1 cellular context compared by ENCODE assay signal in the genomic region with DNA sequence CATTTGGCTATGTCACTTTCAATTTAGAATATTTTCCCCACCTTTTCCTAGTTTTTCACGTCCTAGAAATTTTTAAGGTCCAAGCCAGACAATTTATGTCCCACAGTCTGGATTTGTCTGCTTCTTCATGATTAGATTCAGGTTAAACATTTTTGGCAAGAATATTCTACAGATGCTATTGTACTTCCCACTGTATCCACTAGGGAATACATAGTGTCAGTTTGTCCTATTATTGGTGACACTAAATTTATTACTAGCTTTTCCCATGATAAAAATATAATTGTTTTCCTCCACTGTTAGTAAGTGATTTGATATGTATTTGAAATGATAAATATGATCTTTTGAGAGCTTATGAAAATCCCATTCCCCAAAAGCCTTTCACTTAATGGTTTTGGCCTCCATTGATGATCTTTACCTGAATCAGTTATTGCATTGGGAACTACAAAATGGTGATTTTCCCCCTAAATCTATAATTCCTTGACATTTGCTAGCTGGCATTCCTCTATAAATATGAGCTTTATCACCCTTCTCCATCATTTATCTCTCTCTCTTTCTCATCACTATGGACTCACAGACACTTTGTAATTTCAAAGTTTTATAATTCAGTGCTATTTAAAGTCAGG.
TF ChIP-seq lines count a peak whose summit lies in the region.

No MANE protein-coding gene starts in this region.

TF ChIP-seq in HCT116, 20 proteins besides CTCF, POLR2A, EP300 and RAD21:
- TF ChIP-seq EGR1 (IDR thresholded peaks at IDR 0.05; ENCODE audit: low read depth) (no peak), ZFX (IDR thresholded peaks at IDR 0.05) (no peak), SRF (IDR thresholded peaks at IDR 0.05; ENCODE audit: low read depth) (no peak), SIN3A (IDR thresholded peaks at IDR 0.05; ENCODE audit: low read depth) (no peak), CEBPB (IDR thresholded peaks at IDR 0.05; ENCODE audit: low read depth) (no peak; the same call in 1 of the 2 replicates), TCF7L2 (IDR thresholded peaks at IDR 0.05; ENCODE audit: borderline replicate concordance, extremely low read depth, insufficient read depth, insufficient read length) (no peak), EZH2phosphoT487 (IDR thresholded peaks at IDR 0.05; ENCODE audit: borderline replicate concordance) (no peak), ZNF274 (IDR thresholded peaks at IDR 0.05; ENCODE audit: low read depth, low read length) (no peak), SP1 (IDR thresholded peaks at IDR 0.05; ENCODE audit: low read depth) (no peak), FOSL1 (IDR thresholded peaks at IDR 0.05; ENCODE audit: low read depth) (no peak), YY1 (IDR thresholded peaks at IDR 0.05; ENCODE audit: extremely low read depth, insufficient replicate concordance, low read depth, low read length) (no peak), ELF1 (IDR thresholded peaks at IDR 0.05; ENCODE audit: borderline replicate concordance, low read depth) (no peak), POLR2AphosphoS5 (IDR thresholded peaks at IDR 0.05; ENCODE audit: low read depth, low read length) (no peak), EZH2 (IDR thresholded peaks at IDR 0.05) (no peak), JUND (IDR thresholded peaks at IDR 0.05) (no peak), CBX3 (IDR thresholded peaks at IDR 0.05; ENCODE audit: low read depth) (no peak)
- TF ChIP-seq, protein P1, sequence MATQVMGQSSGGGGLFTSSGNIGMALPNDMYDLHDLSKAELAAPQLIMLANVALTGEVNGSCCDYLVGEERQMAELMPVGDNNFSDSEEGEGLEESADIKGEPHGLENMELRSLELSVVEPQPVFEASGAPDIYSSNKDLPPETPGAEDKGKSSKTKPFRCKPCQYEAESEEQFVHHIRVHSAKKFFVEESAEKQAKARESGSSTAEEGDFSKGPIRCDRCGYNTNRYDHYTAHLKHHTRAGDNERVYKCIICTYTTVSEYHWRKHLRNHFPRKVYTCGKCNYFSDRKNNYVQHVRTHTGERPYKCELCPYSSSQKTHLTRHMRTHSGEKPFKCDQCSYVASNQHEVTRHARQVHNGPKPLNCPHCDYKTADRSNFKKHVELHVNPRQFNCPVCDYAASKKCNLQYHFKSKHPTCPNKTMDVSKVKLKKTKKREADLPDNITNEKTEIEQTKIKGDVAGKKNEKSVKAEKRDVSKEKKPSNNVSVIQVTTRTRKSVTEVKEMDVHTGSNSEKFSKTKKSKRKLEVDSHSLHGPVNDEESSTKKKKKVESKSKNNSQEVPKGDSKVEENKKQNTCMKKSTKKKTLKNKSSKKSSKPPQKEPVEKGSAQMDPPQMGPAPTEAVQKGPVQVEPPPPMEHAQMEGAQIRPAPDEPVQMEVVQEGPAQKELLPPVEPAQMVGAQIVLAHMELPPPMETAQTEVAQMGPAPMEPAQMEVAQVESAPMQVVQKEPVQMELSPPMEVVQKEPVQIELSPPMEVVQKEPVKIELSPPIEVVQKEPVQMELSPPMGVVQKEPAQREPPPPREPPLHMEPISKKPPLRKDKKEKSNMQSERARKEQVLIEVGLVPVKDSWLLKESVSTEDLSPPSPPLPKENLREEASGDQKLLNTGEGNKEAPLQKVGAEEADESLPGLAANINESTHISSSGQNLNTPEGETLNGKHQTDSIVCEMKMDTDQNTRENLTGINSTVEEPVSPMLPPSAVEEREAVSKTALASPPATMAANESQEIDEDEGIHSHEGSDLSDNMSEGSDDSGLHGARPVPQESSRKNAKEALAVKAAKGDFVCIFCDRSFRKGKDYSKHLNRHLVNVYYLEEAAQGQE (IDR thresholded peaks at IDR 0.05; ENCODE audit: low read depth) = no peak
- TF ChIP-seq, protein P2, sequence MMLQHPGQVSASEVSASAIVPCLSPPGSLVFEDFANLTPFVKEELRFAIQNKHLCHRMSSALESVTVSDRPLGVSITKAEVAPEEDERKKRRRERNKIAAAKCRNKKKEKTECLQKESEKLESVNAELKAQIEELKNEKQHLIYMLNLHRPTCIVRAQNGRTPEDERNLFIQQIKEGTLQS (IDR thresholded peaks at IDR 0.05) = no peak
- TF ChIP-seq, protein P3, sequence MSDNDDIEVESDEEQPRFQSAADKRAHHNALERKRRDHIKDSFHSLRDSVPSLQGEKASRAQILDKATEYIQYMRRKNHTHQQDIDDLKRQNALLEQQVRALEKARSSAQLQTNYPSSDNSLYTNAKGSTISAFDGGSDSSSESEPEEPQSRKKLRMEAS (IDR thresholded peaks at IDR 0.05) = no peak
- TF ChIP-seq, protein P4, sequence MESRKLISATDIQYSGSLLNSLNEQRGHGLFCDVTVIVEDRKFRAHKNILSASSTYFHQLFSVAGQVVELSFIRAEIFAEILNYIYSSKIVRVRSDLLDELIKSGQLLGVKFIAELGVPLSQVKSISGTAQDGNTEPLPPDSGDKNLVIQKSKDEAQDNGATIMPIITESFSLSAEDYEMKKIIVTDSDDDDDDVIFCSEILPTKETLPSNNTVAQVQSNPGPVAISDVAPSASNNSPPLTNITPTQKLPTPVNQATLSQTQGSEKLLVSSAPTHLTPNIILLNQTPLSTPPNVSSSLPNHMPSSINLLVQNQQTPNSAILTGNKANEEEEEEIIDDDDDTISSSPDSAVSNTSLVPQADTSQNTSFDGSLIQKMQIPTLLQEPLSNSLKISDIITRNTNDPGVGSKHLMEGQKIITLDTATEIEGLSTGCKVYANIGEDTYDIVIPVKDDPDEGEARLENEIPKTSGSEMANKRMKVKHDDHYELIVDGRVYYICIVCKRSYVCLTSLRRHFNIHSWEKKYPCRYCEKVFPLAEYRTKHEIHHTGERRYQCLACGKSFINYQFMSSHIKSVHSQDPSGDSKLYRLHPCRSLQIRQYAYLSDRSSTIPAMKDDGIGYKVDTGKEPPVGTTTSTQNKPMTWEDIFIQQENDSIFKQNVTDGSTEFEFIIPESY (IDR thresholded peaks at IDR 0.05; ENCODE audit: extremely low read depth, insufficient replicate concordance, low read length) = no peak
